In the genomic region with DNA sequence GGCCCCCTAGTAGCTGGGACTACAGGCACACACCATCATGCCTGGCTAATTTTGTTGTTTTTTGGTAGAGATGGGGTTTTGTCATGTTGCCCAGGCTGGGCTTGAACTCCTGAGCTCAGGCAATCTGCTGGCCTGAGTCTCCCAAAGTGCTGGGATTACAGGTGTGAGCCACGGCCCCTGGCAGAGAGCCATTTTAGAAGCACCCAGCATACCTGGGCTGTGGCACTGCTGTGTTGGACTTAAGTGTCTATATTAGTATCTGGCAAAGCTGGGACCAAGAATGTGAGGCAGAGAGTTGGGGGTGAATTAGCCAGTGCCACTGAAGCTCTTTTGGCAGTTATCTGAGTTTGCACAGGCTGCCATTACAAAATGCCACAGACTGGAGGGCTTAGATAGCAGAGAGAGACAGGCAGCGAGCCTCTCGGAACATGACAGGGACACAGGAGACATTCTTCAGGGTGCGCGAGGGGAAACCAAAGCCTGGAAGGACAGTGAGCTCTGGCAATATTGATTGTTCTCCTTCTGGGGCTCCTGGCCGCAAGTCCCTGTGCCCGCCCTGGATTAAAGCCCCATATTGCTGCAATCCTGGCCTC, we compare ENCODE assay signal across 18 cellular contexts.
"Had no signal": no experiment of that assay in that cellular context is flagged by ENCODE, and none has a peak within 500 bp of the region (broad histone marks: within the 10 kb centered on the region; RNA-seq: fewer than 3 reads in every experiment).

No MANE protein-coding gene starts in this region.

- H3K4me1 ChIP-seq: gastrocnemius medialis, left lung, suprapubic skin, tibial artery, upper lobe of left lung, uterus had no signal

- H3K27ac ChIP-seq: gastrocnemius medialis, left lung, ovary, suprapubic skin, tibial artery, upper lobe of left lung, uterus had no signal

- H3K27me3 ChIP-seq: ovary, upper lobe of left lung, uterus had no signal

- H3K4me3 ChIP-seq: gastrocnemius medialis, left lung, lung, ovary, suprapubic skin, tibial artery, upper lobe of left lung, uterus had no signal

- DNase-seq: effector memory CD4-positive, alpha-beta T cell; gastrocnemius medialis; islet precursor cell; left lung; mesenchymal stem cell; naive thymus-derived CD4-positive, alpha-beta T cell; ovary; right cardiac atrium; small intestine; stimulated activated CD4-positive, alpha-beta T cell treated with anti-CD3 and anti-CD28 coated beads, Interleukin-12 subunit alpha, Interleukin-12 subunit beta, amount 100 ng/mL, for 4 hours; stimulated activated CD4-positive, alpha-beta T cell treated with anti-CD3 and anti-CD28 coated beads, Interleukin-2, amount 100 ng/mL, for 48 hours; stimulated activated naive CD8-positive, alpha-beta T cell treated with anti-CD3 and anti-CD28 coated beads, Interleukin-15, Interleukin-2, amounts not matched to agents 100 U/mL and 50 U/mL, for 24 hours; tibial artery; uterus had no signal

- H3K9me3 ChIP-seq: gastrocnemius medialis, left lung, ovary, suprapubic skin, upper lobe of left lung, uterus had no signal

- H3K36me3 ChIP-seq: gastrocnemius medialis, left lung, ovary, suprapubic skin, tibial artery, upper lobe of left lung, uterus had no signal

- FAIRE-seq: endometrium, small intestine had no signal
